In the genomic region with DNA sequence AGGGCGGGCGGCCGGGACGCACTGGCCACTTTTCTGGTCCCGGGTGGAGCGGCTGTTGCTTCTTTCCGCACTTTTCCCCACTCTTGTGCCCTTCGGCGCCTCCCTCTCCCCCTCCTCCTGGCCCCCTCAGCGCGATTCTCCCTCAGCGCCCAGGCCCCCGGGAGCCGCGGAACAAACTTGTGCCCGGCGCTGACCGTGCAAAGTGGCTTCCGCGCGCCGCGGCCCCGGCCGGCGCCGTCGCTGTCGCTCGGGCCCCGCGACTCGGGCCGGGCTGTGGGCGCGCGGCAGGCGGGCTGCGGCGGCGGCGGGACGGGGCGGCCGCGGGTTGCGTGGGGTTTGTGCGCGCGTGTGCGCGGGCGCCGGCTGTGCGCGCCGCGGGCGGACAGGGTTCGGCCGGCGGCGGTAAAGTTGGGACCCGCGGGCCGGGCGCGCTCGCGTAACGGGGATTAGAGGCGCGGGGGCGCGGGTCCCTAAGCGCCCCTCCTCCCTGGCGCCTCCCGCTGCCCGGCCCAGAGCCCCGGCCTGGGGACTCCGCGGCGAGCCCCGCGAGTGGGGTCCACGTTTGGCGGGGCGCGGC, we compare ENCODE assay signal across 8 cellular contexts. TPM values are rescaled to one million over a fixed set of nuclear protein-coding genes. Genes with fewer than 3 reads are reported as not detected.
DNase-seq lines count a peak whose midpoint lies in the region; ATAC-seq and TF ChIP-seq lines count a peak whose summit lies in the region.

No MANE protein-coding gene starts in this region.

- no peak for TF ChIP-seq CTCF in left ventricle myocardium inferior (IDR thresholded peaks at IDR 0.05; ENCODE audit: borderline replicate concordance)

- peak overlapping the region; percentile 98 for H3K27ac ChIP-seq in left ventricle myocardium inferior (replicated peaks)

- H3K9me3 ChIP-seq in left ventricle myocardium inferior (replicated peaks): no peaks in the 10 kb centered on the region
- H3K9me3 ChIP-seq in skeletal muscle satellite cell (replicated peaks; ENCODE audit: low read length): no peaks in the 10 kb centered on the region

- H3K4me1 ChIP-seq in left ventricle myocardium inferior: peaks cover 64% of the 10 kb centered on the region
- H3K4me1 ChIP-seq in skeletal muscle satellite cell (ENCODE audit: control insufficient read depth, insufficient read depth, low read length): peaks cover 53% of the 10 kb centered on the region

- H3K4me3 ChIP-seq in left ventricle myocardium inferior: peak overlapping the region; percentile 96
- peak overlapping the region; percentile 83 for H3K4me3 ChIP-seq in skeletal muscle satellite cell (ENCODE audit: low read length)

- peak; percentile 6 for ATAC-seq in HG03196 (IDR thresholded peaks at IDR 0.05; ENCODE audit: unreplicated experiment)

- peaks cover 4% of the 10 kb centered on the region for H3K27me3 Mint-ChIP-seq in activated naive CD4-positive, alpha-beta T cell treated with anti-CD3 and anti-CD28 coated beads, Interleukin-2, amount 10 ng/mL, durations not matched to agents 7 days and 5 days
- H3K27me3 Mint-ChIP-seq in activated T-helper 2 cell treated with anti-CD3 and anti-CD28 coated beads, Interferon-gamma antibody, Interleukin-2, Interleukin-4, amounts not matched to agents 10 μg/mL and 5 μg/mL and 100 μg/mL, durations not matched to agents 14 hours and 24 hours and 36 hours (ENCODE audit: low read depth): no peaks in the 10 kb centered on the region

- no peak for DNase-seq in activated naive CD4-positive, alpha-beta T cell treated with anti-CD3 and anti-CD28 coated beads, Interleukin-2, amount 10 ng/mL, durations not matched to agents 7 days and 5 days
- DNase-seq in activated naive CD4-positive, alpha-beta T cell treated with Interleukin-2 at 50 U/mL for 16 hours: no peak
- no peak for DNase-seq in activated T-helper 2 cell treated with anti-CD3 and anti-CD28 coated beads, Interferon-gamma antibody, Interleukin-2, Interleukin-4, amounts not matched to agents 10 μg/mL and 5 μg/mL and 100 μg/mL, durations not matched to agents 14 hours and 24 hours and 36 hours (ENCODE audit: low spot score)
- DNase-seq in left ventricle myocardium inferior: no peak
- no peak for DNase-seq in NCI-H748 (lab: John Stamatoyannopoulos, UW; ENCODE audit: unreplicated experiment)
- no peak for DNase-seq in SW 1271 (lab: John Stamatoyannopoulos, UW)

- peaks cover 12% of the 10 kb centered on the region for H3K36me3 Mint-ChIP-seq in activated naive CD4-positive, alpha-beta T cell treated with anti-CD3 and anti-CD28 coated beads, Interleukin-2, amount 10 ng/mL, durations not matched to agents 7 days and 5 days
- peaks cover 21% of the 10 kb centered on the region for H3K36me3 Mint-ChIP-seq in activated T-helper 2 cell treated with anti-CD3 and anti-CD28 coated beads, Interferon-gamma antibody, Interleukin-2, Interleukin-4, amounts not matched to agents 10 μg/mL and 5 μg/mL and 100 μg/mL, durations not matched to agents 14 hours and 24 hours and 36 hours (ENCODE audit: low read depth)

- H3K4me3 Mint-ChIP-seq in activated naive CD4-positive, alpha-beta T cell treated with anti-CD3 and anti-CD28 coated beads, Interleukin-2, amount 10 ng/mL, durations not matched to agents 7 days and 5 days: peak overlapping the region; percentile 88
- peak overlapping the region; percentile 99 for H3K4me3 Mint-ChIP-seq in activated T-helper 2 cell treated with anti-CD3 and anti-CD28 coated beads, Interferon-gamma antibody, Interleukin-2, Interleukin-4, amounts not matched to agents 10 μg/mL and 5 μg/mL and 100 μg/mL, durations not matched to agents 14 hours and 24 hours and 36 hours (ENCODE audit: low read depth)

- no peaks in the 10 kb centered on the region for H3K9me3 Mint-ChIP-seq in activated naive CD4-positive, alpha-beta T cell treated with anti-CD3 and anti-CD28 coated beads, Interleukin-2, amount 10 ng/mL, durations not matched to agents 7 days and 5 days
- H3K9me3 Mint-ChIP-seq in activated T-helper 2 cell treated with anti-CD3 and anti-CD28 coated beads, Interferon-gamma antibody, Interleukin-2, Interleukin-4, amounts not matched to agents 10 μg/mL and 5 μg/mL and 100 μg/mL, durations not matched to agents 14 hours and 24 hours and 36 hours: no peaks in the 10 kb centered on the region

- intact Hi-C loops in activated T-helper 2 cell treated with anti-CD3 and anti-CD28 coated beads, Interferon-gamma antibody, Interleukin-2, Interleukin-4, amounts not matched to agents 10 μg/mL and 5 μg/mL and 100 μg/mL, durations not matched to agents 14 hours and 24 hours and 36 hours (cut with micrococcal nuclease): loop anchor here (1.0 to 10.0 kb wide), 7 partner anchors 24 to 635 kb away; no protein-coding TSS in a partner anchor
- intact Hi-C loops in left ventricle myocardium inferior (cut with micrococcal nuclease): loop anchor here (5.0 kb wide), 1 partner anchor 488 kb away; no protein-coding TSS in a partner anchor

- H3K36me3 ChIP-seq in left ventricle myocardium inferior: no peaks in the 10 kb centered on the region
- H3K36me3 ChIP-seq in skeletal muscle satellite cell (ENCODE audit: insufficient read depth, low read length): no peaks in the 10 kb centered on the region

- peak overlapping the region; percentile 98 for H3K27ac Mint-ChIP-seq in activated naive CD4-positive, alpha-beta T cell treated with anti-CD3 and anti-CD28 coated beads, Interleukin-2, amount 10 ng/mL, durations not matched to agents 7 days and 5 days
- H3K27ac Mint-ChIP-seq in activated T-helper 2 cell treated with anti-CD3 and anti-CD28 coated beads, Interferon-gamma antibody, Interleukin-2, Interleukin-4, amounts not matched to agents 10 μg/mL and 5 μg/mL and 100 μg/mL, durations not matched to agents 14 hours and 24 hours and 36 hours: peak overlapping the region; percentile 54

- peak overlapping the region; percentile 94 for H3K9ac ChIP-seq in skeletal muscle satellite cell (ENCODE audit: low read depth, low read length)

- CTCF ChIA-PET in activated naive CD4-positive, alpha-beta T cell treated with anti-CD3 and anti-CD28 coated beads, Interleukin-2, amount 10 ng/mL, durations not matched to agents 7 days and 5 days (lab: Charles Lee): no interaction called here

- H3K4me2 ChIP-seq in skeletal muscle satellite cell (ENCODE audit: low read length): peak overlapping the region; percentile 94

- peaks cover 46% of the 10 kb centered on the region for H3K4me1 Mint-ChIP-seq in activated naive CD4-positive, alpha-beta T cell treated with anti-CD3 and anti-CD28 coated beads, Interleukin-2, amount 10 ng/mL, durations not matched to agents 7 days and 5 days
- H3K4me1 Mint-ChIP-seq in activated T-helper 2 cell treated with anti-CD3 and anti-CD28 coated beads, Interferon-gamma antibody, Interleukin-2, Interleukin-4, amounts not matched to agents 10 μg/mL and 5 μg/mL and 100 μg/mL, durations not matched to agents 14 hours and 24 hours and 36 hours (ENCODE audit: low read depth): peaks cover 43% of the 10 kb centered on the region

- no peaks in the 10 kb centered on the region for H3K27me3 ChIP-seq in left ventricle myocardium inferior (ENCODE audit: low read depth)
- H3K27me3 ChIP-seq in skeletal muscle satellite cell (ENCODE audit: control insufficient read depth, insufficient read depth, low read length): no peaks in the 10 kb centered on the region

RNA-seq across cellular contexts. Expression of gene ZEB1, which starts 0.7 kb away (rescaled TPM):
- total RNA-seq in activated T-helper 2 cell treated with anti-CD3 and anti-CD28 coated beads, Interferon-gamma antibody, Interleukin-2, Interleukin-4, amounts not matched to agents 10 μg/mL and 5 μg/mL and 100 μg/mL, durations not matched to agents 14 hours and 24 hours and 36 hours: 68.6 and 70.0 TPM in 2 replicates
- 85.4 TPM for total RNA-seq in left ventricle myocardium inferior
- total RNA-seq in skeletal muscle satellite cell (2012; rRNA removed): 58.8 and 80.6 TPM in 2 replicates
